In genomic region chr1:175129997-175130648, GRCh38 we compare ENCODE assay signal across 9 cellular contexts.
A peak's percentile ranks its signal among the peaks of the same experiment; 100 is the strongest.
DNase-seq lines count a peak whose midpoint lies in the region; ATAC-seq, FAIRE-seq and TF ChIP-seq lines count a peak whose summit lies in the region.
"Had no signal": no experiment of that assay in that cellular context is flagged by ENCODE, and none has a peak within 500 bp of the region (broad histone marks: within the 10 kb centered on the region; RNA-seq: fewer than 3 reads in every experiment).

No MANE protein-coding gene starts in this region.

- no peak for TF ChIP-seq CTCF in A549 (IDR thresholded peaks at IDR 0.05)
- TF ChIP-seq CTCF in KMS-11 (conservative IDR thresholded peaks at IDR 0.05; ENCODE audit: low read depth, low read length), result no peak
- TF ChIP-seq CTCF in astrocyte (IDR thresholded peaks at IDR 0.05; ENCODE audit: insufficient read depth, low read depth, low read length), result no peak
- TF ChIP-seq CTCF in RWPE1 (conservative IDR thresholded peaks at IDR 0.05; ENCODE audit: low read depth), result no peak

- H3K4me3 Mint-ChIP-seq in astrocyte (ENCODE audit: unreplicated experiment), result no peak overlapping the region

- no peaks in the 10 kb centered on the region for H3K4me1 ChIP-seq in A549
- peaks cover 6% of the 10 kb centered on the region for H3K4me1 ChIP-seq in KMS-11 (ENCODE audit: low read depth, poor library complexity, severe bottlenecking)
- H3K4me1 ChIP-seq in astrocyte (ENCODE audit: insufficient read depth, low read length), result peaks cover 6% of the 10 kb centered on the region

- no peaks in the 10 kb centered on the region for H4K20me1 ChIP-seq in KMS-11 (ENCODE audit: insufficient read depth)
- H4K20me1 ChIP-seq in astrocyte (ENCODE audit: insufficient read depth, low read length), result no peaks in the 10 kb centered on the region

- no peaks in the 10 kb centered on the region for H3K9me3 Mint-ChIP-seq in astrocyte (ENCODE audit: unreplicated experiment)

- H3K9me3 ChIP-seq in A549 (no peaks in the 10 kb centered on the region), astrocyte (ENCODE audit: insufficient read depth, low read depth, low read length) (no peaks in the 10 kb centered on the region)

- CTCF ChIA-PET in A549 (lab: Yijun Ruan, JAX) (interaction anchor here (1.5 to 1.6 kb wide), 2 partner anchors 25 to 189 kb away, joined by 3 to 4 read pairs; no protein-coding TSS in a partner anchor), RWPE1 (lab: Yijun Ruan, JAX) (no interaction called here)

- H2AFZ ChIP-seq in KMS-11 (ENCODE audit: low read depth) (0 out of 2 replicates have a peak overlapping the region, but pooled peaks have one; percentile 6), astrocyte (ENCODE audit: low read depth, low read length) (no peak overlapping the region)

- 51% methylated on average over 5 of the region's 5 CpGs for WGBS in A549 (ENCODE audit: missing lambda C conversion rate)

- H3K4me2 ChIP-seq in A549 (no peak overlapping the region), KMS-11 (no peak overlapping the region), astrocyte (ENCODE audit: low read length) (no peak overlapping the region)

- no peak for DNase-seq in A549 (ENCODE audit: low read depth in 1 of 2, low spot score in 1 of 2)
- DNase-seq in astrocyte (ENCODE audit: low read depth), result no peak
- peak; percentile 27 for DNase-seq in kidney tubule cell (ENCODE audit: low spot score)
- no peak for DNase-seq in RWPE1 (ENCODE audit: low spot score)
- no peak for DNase-seq in glomerular visceral epithelial cell (ENCODE audit: extremely low spot score)
- DNase-seq: activated gamma-delta T cell treated with Interleukin-2 at 50 U/mL for 16 hours had no signal

- no peak for TF ChIP-seq RAD21 in A549 (conservative IDR thresholded peaks at IDR 0.05 in 1 of 2, IDR thresholded peaks at IDR 0.05 in 1 of 2)

- ATAC-seq in A549 (no peak), GM19452 (IDR thresholded peaks at IDR 0.05; ENCODE audit: unreplicated experiment) (no peak), GM18505 (IDR thresholded peaks at IDR 0.05; ENCODE audit: unreplicated experiment) (no peak)

- no peak for TF ChIP-seq POLR2A in A549 (IDR thresholded peaks at IDR 0.05; ENCODE audit: low read length)
- TF ChIP-seq POLR2A in GM18505 (IDR thresholded peaks at IDR 0.05; ENCODE audit: borderline replicate concordance, extremely low read depth, insufficient read depth, insufficient read length), result no peak

- H3K4me1 Mint-ChIP-seq in astrocyte (ENCODE audit: low read depth, unreplicated experiment), result peaks cover 26% of the 10 kb centered on the region

- FAIRE-seq in A549 (lab: Jason Lieb, UNC), result no peak
- FAIRE-seq in astrocyte (lab: Jason Lieb, UNC), result no peak

- POLR2A ChIA-PET in A549 (lab: Yijun Ruan, JAX) (no interaction called here), RWPE1 (lab: Yijun Ruan, JAX; ENCODE audit: low non-redundant PET) (no interaction called here)

- peak overlapping the region; percentile 15 for H3K27ac Mint-ChIP-seq in astrocyte (ENCODE audit: unreplicated experiment)

- no peaks in the 10 kb centered on the region for H3K79me2 ChIP-seq in KMS-11 (ENCODE audit: insufficient read depth, low read depth)
- no peaks in the 10 kb centered on the region for H3K79me2 ChIP-seq in astrocyte (ENCODE audit: insufficient read depth, low read length)

- H3K27me3 Mint-ChIP-seq in astrocyte (ENCODE audit: low read depth, unreplicated experiment), result no peaks in the 10 kb centered on the region

- no peak overlapping the region for H3K9ac ChIP-seq in KMS-11
- H3K9ac ChIP-seq in astrocyte (ENCODE audit: low read length), result no peak overlapping the region

- TF ChIP-seq EP300 in A549 (IDR thresholded peaks at IDR 0.05), result no peak

- H3K27me3 ChIP-seq in KMS-11 (ENCODE audit: insufficient read depth, low read depth), result no peaks in the 10 kb centered on the region
- no peaks in the 10 kb centered on the region for H3K27me3 ChIP-seq in astrocyte (ENCODE audit: insufficient read depth, low read length)

- H3K27ac ChIP-seq in A549, result no peak overlapping the region
- no peak overlapping the region for H3K27ac ChIP-seq in KMS-11
- H3K27ac ChIP-seq in astrocyte (ENCODE audit: low read depth, low read length), result no peak overlapping the region
- H3K27ac ChIP-seq in RWPE1, result no peak overlapping the region

- no peaks in the 10 kb centered on the region for H3K36me3 ChIP-seq in KMS-11 (ENCODE audit: insufficient read depth)
- H3K36me3 ChIP-seq in astrocyte (ENCODE audit: insufficient read depth, low read length), result no peaks in the 10 kb centered on the region

- H3K4me3 ChIP-seq in A549 (no peak overlapping the region), KMS-11 (IDR thresholded peaks at IDR 0.05; ENCODE audit: insufficient read depth, low read depth, low read length) (no peak overlapping the region), astrocyte (ENCODE audit: insufficient read depth, low read depth, low read length) (no peak overlapping the region)

- H3K36me3 Mint-ChIP-seq in astrocyte (ENCODE audit: low read depth, unreplicated experiment), result no peaks in the 10 kb centered on the region

TF ChIP-seq in A549, 52 proteins besides CTCF, POLR2A, EP300 and RAD21:
- TF ChIP-seq ZNF302 (CRISPR knock-in tag; IDR thresholded peaks at IDR 0.05), result no peak
- TF ChIP-seq RFX5 (IDR thresholded peaks at IDR 0.05), result peak; percentile 92
TF ChIP-seq in A549: peak in this region for 1.
